1 cellular context compared by ENCODE assay signal in genomic region chr10:72355214-72355555, GRCh38.
TF ChIP-seq lines count a peak whose summit lies in the region.

No MANE protein-coding gene starts in this region.

TF ChIP-seq in GM23338, 12 proteins besides CTCF, POLR2A, EP300 and RAD21 (continued from another document):
- TF ChIP-seq, protein P1, sequence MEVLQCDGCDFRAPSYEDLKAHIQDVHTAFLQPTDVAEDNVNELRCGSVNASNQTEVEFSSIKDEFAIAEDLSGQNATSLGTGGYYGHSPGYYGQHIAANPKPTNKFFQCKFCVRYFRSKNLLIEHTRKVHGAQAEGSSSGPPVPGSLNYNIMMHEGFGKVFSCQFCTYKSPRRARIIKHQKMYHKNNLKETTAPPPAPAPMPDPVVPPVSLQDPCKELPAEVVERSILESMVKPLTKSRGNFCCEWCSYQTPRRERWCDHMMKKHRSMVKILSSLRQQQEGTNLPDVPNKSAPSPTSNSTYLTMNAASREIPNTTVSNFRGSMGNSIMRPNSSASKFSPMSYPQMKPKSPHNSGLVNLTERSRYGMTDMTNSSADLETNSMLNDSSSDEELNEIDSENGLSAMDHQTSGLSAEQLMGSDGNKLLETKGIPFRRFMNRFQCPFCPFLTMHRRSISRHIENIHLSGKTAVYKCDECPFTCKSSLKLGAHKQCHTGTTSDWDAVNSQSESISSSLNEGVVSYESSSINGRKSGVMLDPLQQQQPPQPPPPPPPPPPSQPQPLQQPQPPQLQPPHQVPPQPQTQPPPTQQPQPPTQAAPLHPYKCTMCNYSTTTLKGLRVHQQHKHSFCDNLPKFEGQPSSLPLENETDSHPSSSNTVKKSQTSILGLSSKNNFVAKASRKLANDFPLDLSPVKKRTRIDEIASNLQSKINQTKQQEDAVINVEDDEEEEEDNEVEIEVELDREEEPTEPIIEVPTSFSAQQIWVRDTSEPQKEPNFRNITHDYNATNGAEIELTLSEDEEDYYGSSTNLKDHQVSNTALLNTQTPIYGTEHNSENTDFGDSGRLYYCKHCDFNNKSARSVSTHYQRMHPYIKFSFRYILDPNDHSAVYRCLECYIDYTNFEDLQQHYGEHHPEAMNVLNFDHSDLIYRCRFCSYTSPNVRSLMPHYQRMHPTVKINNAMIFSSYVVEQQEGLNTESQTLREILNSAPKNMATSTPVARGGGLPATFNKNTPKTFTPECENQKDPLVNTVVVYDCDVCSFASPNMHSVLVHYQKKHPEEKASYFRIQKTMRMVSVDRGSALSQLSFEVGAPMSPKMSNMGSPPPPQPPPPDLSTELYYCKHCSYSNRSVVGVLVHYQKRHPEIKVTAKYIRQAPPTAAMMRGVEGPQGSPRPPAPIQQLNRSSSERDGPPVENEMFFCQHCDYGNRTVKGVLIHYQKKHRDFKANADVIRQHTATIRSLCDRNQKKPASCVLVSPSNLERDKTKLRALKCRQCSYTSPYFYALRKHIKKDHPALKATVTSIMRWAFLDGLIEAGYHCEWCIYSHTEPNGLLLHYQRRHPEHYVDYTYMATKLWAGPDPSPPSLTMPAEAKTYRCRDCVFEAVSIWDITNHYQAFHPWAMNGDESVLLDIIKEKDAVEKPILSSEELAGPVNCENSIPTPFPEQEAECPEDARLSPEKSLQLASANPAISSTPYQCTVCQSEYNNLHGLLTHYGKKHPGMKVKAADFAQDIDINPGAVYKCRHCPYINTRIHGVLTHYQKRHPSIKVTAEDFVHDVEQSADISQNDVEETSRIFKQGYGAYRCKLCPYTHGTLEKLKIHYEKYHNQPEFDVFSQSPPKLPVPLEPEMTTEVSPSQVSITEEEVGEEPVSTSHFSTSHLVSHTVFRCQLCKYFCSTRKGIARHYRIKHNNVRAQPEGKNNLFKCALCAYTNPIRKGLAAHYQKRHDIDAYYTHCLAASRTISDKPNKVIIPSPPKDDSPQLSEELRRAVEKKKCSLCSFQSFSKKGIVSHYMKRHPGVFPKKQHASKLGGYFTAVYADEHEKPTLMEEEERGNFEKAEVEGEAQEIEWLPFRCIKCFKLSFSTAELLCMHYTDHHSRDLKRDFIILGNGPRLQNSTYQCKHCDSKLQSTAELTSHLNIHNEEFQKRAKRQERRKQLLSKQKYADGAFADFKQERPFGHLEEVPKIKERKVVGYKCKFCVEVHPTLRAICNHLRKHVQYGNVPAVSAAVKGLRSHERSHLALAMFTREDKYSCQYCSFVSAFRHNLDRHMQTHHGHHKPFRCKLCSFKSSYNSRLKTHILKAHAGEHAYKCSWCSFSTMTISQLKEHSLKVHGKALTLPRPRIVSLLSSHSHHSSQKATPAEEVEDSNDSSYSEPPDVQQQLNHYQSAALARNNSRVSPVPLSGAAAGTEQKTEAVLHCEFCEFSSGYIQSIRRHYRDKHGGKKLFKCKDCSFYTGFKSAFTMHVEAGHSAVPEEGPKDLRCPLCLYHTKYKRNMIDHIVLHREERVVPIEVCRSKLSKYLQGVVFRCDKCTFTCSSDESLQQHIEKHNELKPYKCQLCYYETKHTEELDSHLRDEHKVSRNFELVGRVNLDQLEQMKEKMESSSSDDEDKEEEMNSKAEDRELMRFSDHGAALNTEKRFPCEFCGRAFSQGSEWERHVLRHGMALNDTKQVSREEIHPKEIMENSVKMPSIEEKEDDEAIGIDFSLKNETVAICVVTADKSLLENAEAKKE (CRISPR knock-in tag; IDR thresholded peaks at IDR 0.05) = no peak
TF ChIP-seq in GM23338: peak in this region for 0.
